15 cellular contexts compared by ENCODE assay signal in genomic region chr2:176997792-176998169, GRCh38.
A peak's percentile ranks its signal among the peaks of the same experiment; 100 is the strongest.
DNase-seq lines count a peak whose midpoint lies in the region; ATAC-seq, FAIRE-seq and TF ChIP-seq lines count a peak whose summit lies in the region.
"Had no signal": no experiment of that assay in that cellular context is flagged by ENCODE, and none has a peak within 500 bp of the region (broad histone marks: within the 10 kb centered on the region; RNA-seq: fewer than 3 reads in every experiment).

No MANE protein-coding gene starts in this region.

- POLR2A ChIA-PET in GM12878 (lab: Charles Lee), result interaction anchor here (0.9 to 1.5 kb wide), 2 partner anchors 27 to 263 kb away, joined by 3 to 4 read pairs; no protein-coding TSS in a partner anchor
- POLR2A ChIA-PET in RWPE1 (lab: Yijun Ruan, JAX; ENCODE audit: low non-redundant PET), result no interaction called here

- in situ Hi-C loops in GM12878 (cut with MboI), result no loop called here

- WGBS in GM12878 (ENCODE audit: insufficient coverage, insufficient replicate concordance, low lambda C conversion rate, missing lambda C conversion rate), result 50% methylated on average over 1 of the region's 1 CpG

- TF ChIP-seq EP300 in GM12878 (IDR thresholded peaks at IDR 0.05; ENCODE audit: borderline replicate concordance in 1 of 2, control insufficient read depth in 1 of 2, low read depth in 2 of 2, low read length in 2 of 2), result no peak

- peak overlapping the region; percentile 90 for H2AFZ ChIP-seq in GM12878 (ENCODE audit: control insufficient read depth, low read depth, low read length)

- H3K4me1 ChIP-seq in GM12878 (ENCODE audit: control insufficient read depth, insufficient read depth, low read length) (peaks cover 37% of the 10 kb centered on the region), BE2C (no peaks in the 10 kb centered on the region)

- H3K27me3 ChIP-seq in GM12878 (replicated peaks in 1 of 2; ENCODE audit: control insufficient read depth in 2 of 2, insufficient read depth in 2 of 2, low read length in 1 of 2) (no peaks in the 10 kb centered on the region), BE2C (no peaks in the 10 kb centered on the region)
- H3K27me3 ChIP-seq: SJSA1, transverse colon had no signal

- TF ChIP-seq POLR2A in GM12878 (IDR thresholded peaks at IDR 0.05; ENCODE audit: low read depth, low read length), result no peak

- no peaks in the 10 kb centered on the region for H4K20me1 ChIP-seq in GM12878 (ENCODE audit: control insufficient read depth, insufficient read depth)

- CTCF ChIA-PET in GM12878 (lab: Yijun Ruan, JAX), result interaction anchor here (1.4 to 1.9 kb wide), 2 partner anchors 19 to 21 kb away, joined by 3 to 5 read pairs; no protein-coding TSS in a partner anchor
- CTCF ChIA-PET in RWPE1 (lab: Yijun Ruan, JAX), result no interaction called here

- SMC1A ChIA-PET in GM12878 (lab: Charles Lee; ENCODE audit: uncharacterized antibody, unreplicated experiment), result interaction anchor here (0.8 to 1.6 kb wide), 13 partner anchors 9 to 150 kb away, joined by 3 to 9 read pairs (median 4); no protein-coding TSS in a partner anchor

- no peaks in the 10 kb centered on the region for H3K79me2 ChIP-seq in GM12878 (ENCODE audit: control insufficient read depth, insufficient read depth, low read length)

- H3K4me3 ChIP-seq in GM12878 (peak overlapping the region; percentile 7; the same call in 1 of the 2 replicates), BE2C (ENCODE audit: low read depth, low read length) (no peak overlapping the region)
- H3K4me3 ChIP-seq: SJSA1, transverse colon had no signal

- BruUV-seq in GM12878 (replicated peaks; lab: Mats Ljungman, UMichigan), result no TSS peak

- intact Hi-C loops in GM12878 (cut with micrococcal nuclease; ENCODE audit: unreplicated experiment), result loop anchor here (1.0 kb wide), 1 partner anchor 65 kb away; no protein-coding TSS in a partner anchor

- H3K9ac ChIP-seq in GM12878 (ENCODE audit: control insufficient read depth, insufficient read depth, low read length), result no peak overlapping the region

- no peaks in the 10 kb centered on the region for H3K36me3 ChIP-seq in GM12878 (ENCODE audit: control insufficient read depth in 2 of 2, insufficient read depth in 2 of 2, low read length in 1 of 2)
- H3K36me3 ChIP-seq in BE2C, result no peaks in the 10 kb centered on the region
- H3K36me3 ChIP-seq: SJSA1, transverse colon had no signal

- TF ChIP-seq CTCF in GM12878 (IDR thresholded peaks at IDR 0.05 in 2 of 3, conservative IDR thresholded peaks at IDR 0.05 in 1 of 3; ENCODE audit: control insufficient read depth in 2 of 3, extremely low read depth in 1 of 3, insufficient read depth in 1 of 3, low read depth in 3 of 3, low read length in 3 of 3), result no peak
- TF ChIP-seq CTCF in RWPE1 (conservative IDR thresholded peaks at IDR 0.05; ENCODE audit: low read depth), result no peak
- TF ChIP-seq CTCF in BE2C (IDR thresholded peaks at IDR 0.05; ENCODE audit: low read depth, low read length), result no peak

- DNase-seq in GM12878 (ENCODE audit: low read depth, low spot score) (no peak), RWPE1 (ENCODE audit: low spot score) (no peak), globus pallidus (ENCODE audit: low spot score) (no peak), GOT3 (lab: John Stamatoyannopoulos, UW) (no peak), BE2C (no peak)
- DNase-seq: activated B cell treated with CpG ODN at 0.5 μM for 24 hours, activated gamma-delta T cell treated with Interleukin-2 at 50 U/mL for 16 hours, immature natural killer cell, NCI-H1417, NCI-H69 had no signal

- ATAC-seq in GM18498 (IDR thresholded peaks at IDR 0.05; ENCODE audit: unreplicated experiment), result peak; percentile 28
- ATAC-seq in GM21390 (IDR thresholded peaks at IDR 0.05; ENCODE audit: unreplicated experiment), result peak; percentile 20
- ATAC-seq in HG03039 (IDR thresholded peaks at IDR 0.05; ENCODE audit: unreplicated experiment), result peak; percentile 21
- ATAC-seq in GM12878, result peak; percentile 66

- FAIRE-seq in GM12878 (lab: Jason Lieb, UNC), result no peak

- H3K9me3 ChIP-seq in GM12878 (replicated peaks; ENCODE audit: control insufficient read depth, insufficient read depth, low read length) (no peaks in the 10 kb centered on the region), BE2C (no peaks in the 10 kb centered on the region)
- H3K9me3 ChIP-seq: SJSA1, transverse colon had no signal

- H3K4me2 ChIP-seq in GM12878 (ENCODE audit: control insufficient read depth, insufficient read depth), result peak overlapping the region; percentile 80

- RAD21 ChIA-PET in GM12878 (lab: Charles Lee; ENCODE audit: unreplicated experiment), result interaction anchor here (0.7 to 3.2 kb wide), 9 partner anchors 14 to 327 kb away, joined by 3 to 18 read pairs (median 5); no protein-coding TSS in a partner anchor

- no peak for TF ChIP-seq RAD21 in GM12878 (IDR thresholded peaks at IDR 0.05; ENCODE audit: insufficient read depth, low read depth, low read length)

- H3K27ac ChIP-seq in GM12878 (ENCODE audit: control insufficient read depth, insufficient read depth) (peak overlapping the region; percentile 85), RWPE1 (no peak overlapping the region)
- H3K27ac ChIP-seq: SJSA1 had no signal

TF ChIP-seq in GM12878, 131 proteins besides CTCF, POLR2A, EP300 and RAD21 (continues in another document):
- TF ChIP-seq ATF2 (IDR thresholded peaks at IDR 0.05; ENCODE audit: low read length) (0 out of 2 replicates have a peak, but pooled peaks have one; percentile 17), CUX1 (IDR thresholded peaks at IDR 0.05; ENCODE audit: insufficient replicate concordance, low read depth, low read length) (no peak), BCL11A (IDR thresholded peaks at IDR 0.05; ENCODE audit: low read depth, low read length) (0 out of 2 replicates have a peak, but pooled peaks have one; percentile 19), PAX8 (IDR thresholded peaks at IDR 0.05) (no peak), SPI1 (IDR thresholded peaks at IDR 0.05; ENCODE audit: borderline replicate concordance, insufficient read depth, low read depth, low read length) (no peak), CBX5 (IDR thresholded peaks at IDR 0.05; ENCODE audit: low read depth) (0 out of 2 replicates have a peak, but pooled peaks have one; percentile 7), SMARCA5 (IDR thresholded peaks at IDR 0.05) (no peak), MTA2 (IDR thresholded peaks at IDR 0.05; ENCODE audit: low read depth) (peak; percentile 8; the same call in 1 of the 2 replicates), GATAD2B (conservative IDR thresholded peaks at IDR 0.05; ENCODE audit: low read depth) (0 out of 2 replicates have a peak, but pooled peaks have one; percentile 20), TCF7 (IDR thresholded peaks at IDR 0.05; ENCODE audit: borderline replicate concordance) (no peak)
